Comparison of ENCODE assay signal across 8 cellular contexts in genomic region chr1:151540021-151540981, GRCh38. TPM values are rescaled to one million over a fixed set of nuclear protein-coding genes. Genes with fewer than 3 reads are reported as not detected.
A peak's percentile ranks its signal among the peaks of the same experiment; 100 is the strongest.
DNase-seq lines count a peak whose midpoint lies in the region; ATAC-seq, FAIRE-seq and TF ChIP-seq lines count a peak whose summit lies in the region.

Gene TUFT1 (plus strand): TSS chr1:151540309. CDS start chr1:151540367, 58 bp downstream.

- H2BK5ac ChIP-seq in H1 (ENCODE audit: low read depth, low read length): peak within 1 kb of the TSS; percentile 82

- peaks cover 0 to 3% of the 10 kb centered on the region in 2 experiments for H4K20me1 ChIP-seq in H1 (replicated peaks in 1 of 2; ENCODE audit: control insufficient read depth in 1 of 2, insufficient read depth in 2 of 2, low read length in 2 of 2)

- 0 out of 2 replicates have a peak within 1 kb of the TSS, but pooled peaks have one; percentile 47 for H2AK5ac ChIP-seq in H1 (ENCODE audit: low read depth, low read length)

- H3K9me3 ChIP-seq in H1 (ENCODE audit: insufficient read depth in 2 of 2, low read depth in 1 of 2, low read length in 1 of 2): no peaks in the 10 kb centered on the region

- H3K4ac ChIP-seq in H1 (replicated peaks; ENCODE audit: insufficient read length, low read depth, low read length): no peak within 1 kb of the TSS

- peak; percentile 58 for FAIRE-seq in H1 (lab: Jason Lieb, UNC)

- TF ChIP-seq EP300 in H1 (IDR thresholded peaks at IDR 0.05; ENCODE audit: borderline replicate concordance in 1 of 2, low read depth in 2 of 2, low read length in 2 of 2): no peak

- no peaks in the 10 kb centered on the region; the same call in 1 of the 2 replicates for H3K79me1 ChIP-seq in H1 (ENCODE audit: low read depth, low read length)

- H4K5ac ChIP-seq in H1 (ENCODE audit: insufficient read length, low read depth, low read length): no peak within 1 kb of the TSS

- peak; percentile 96 for ATAC-seq in GM19438 (IDR thresholded peaks at IDR 0.05; ENCODE audit: low read depth, unreplicated experiment)
- peak; percentile 82 for ATAC-seq in HG03571 (IDR thresholded peaks at IDR 0.05; ENCODE audit: unreplicated experiment)

- H2BK20ac ChIP-seq in H1 (ENCODE audit: low read length): no peak within 1 kb of the TSS

- peak within 1 kb of the TSS; percentile 77 for H2BK12ac ChIP-seq in H1 (ENCODE audit: low read depth, low read length)

- peaks cover 9% of the 10 kb centered on the region; the same call in 1 of the 2 replicates for H3K23me2 ChIP-seq in H1 (ENCODE audit: low read depth, low read length)

- H4K8ac ChIP-seq in H1 (ENCODE audit: extremely low read depth, insufficient read depth, low read length): peak within 1 kb of the TSS; percentile 85; the same call in 1 of the 2 replicates

- 0 out of 2 replicates have a peak within 1 kb of the TSS, but pooled peaks have one; percentile 14 for H2BK15ac ChIP-seq in H1 (ENCODE audit: low read length)

- peaks cover 0 to 24% of the 10 kb centered on the region in 2 experiments; a peak in 2 of 4 replicates for H3K79me2 ChIP-seq in H1 (ENCODE audit: control insufficient read depth in 1 of 2, insufficient read depth in 2 of 2, low read length in 2 of 2)

- no peak within 1 kb of the TSS for H2BK120ac ChIP-seq in H1 (replicated peaks; ENCODE audit: low read depth, low read length)

- H3K9ac ChIP-seq in H1 (replicated peaks in 1 of 4; ENCODE audit: extremely low read depth in 1 of 4, low read depth in 3 of 4, low read length in 3 of 4): peak within 1 kb of the TSS; percentile 59 to 84 (median 80)

- peak; percentile 92 to 98 for TF ChIP-seq POLR2A in H1 (IDR thresholded peaks at IDR 0.05; ENCODE audit: control extremely low read depth in 1 of 2, low read depth in 2 of 2, low read length in 2 of 2)

- no peak for TF ChIP-seq CTCF in H1 (IDR thresholded peaks at IDR 0.05; ENCODE audit: control extremely low read depth in 1 of 3, insufficient read depth in 1 of 3, low read depth in 1 of 3, low read length in 3 of 3)

- H3K36me3 ChIP-seq in H1 (ENCODE audit: control insufficient read depth in 2 of 4, insufficient read depth in 4 of 4, low read length in 3 of 4): peaks cover 13 to 28% (median 23%) of the 10 kb centered on the region in 4 experiments

- TF ChIP-seq RAD21 in H1 (IDR thresholded peaks at IDR 0.05 in 1 of 2, conservative IDR thresholded peaks at IDR 0.05 in 1 of 2; ENCODE audit: low read depth in 2 of 2, low read length in 2 of 2): no peak

- no peak within 1 kb of the TSS for H3K56ac ChIP-seq in H1 (replicated peaks; ENCODE audit: insufficient read length, low read depth, low read length)

- CTCF ChIA-PET in H1 (lab: Charles Lee; ENCODE audit: partially characterized antibody): interaction anchor here (0.9 to 2.2 kb wide), 7 partner anchors 11 to 281 kb away, joined by 3 to 8 read pairs (median 3); no protein-coding TSS in a partner anchor

- POLR2A ChIA-PET in H1 (lab: Charles Lee; ENCODE audit: partially characterized antibody): interaction anchor here (0.7 to 18.0 kb wide), 64 partner anchors 9 to 494 kb away, joined by 3 to 283 read pairs (median 4); partner anchors contain the start of genes C2CD4D, CELF3, CGN and MRPL9

- peak within 1 kb of the TSS; percentile 70 to 84 for H3K4me2 ChIP-seq in H1 (ENCODE audit: insufficient read depth in 1 of 2, low read depth in 2 of 2, low read length in 2 of 2)

- H3K23ac ChIP-seq in H1 (ENCODE audit: insufficient read length): no peak within 1 kb of the TSS

- H3K14ac ChIP-seq in H1 (ENCODE audit: insufficient read length): no peak within 1 kb of the TSS

- WGBS in H1 (ENCODE audit: extremely low coverage in 1 of 2, insufficient coverage in 1 of 2, insufficient read length in 1 of 2, insufficient replicate concordance in 2 of 2, low coverage in 1 of 2, low lambda C conversion rate in 2 of 2, missing lambda C conversion rate in 1 of 2), 2 experiments: 2% methylated on average over 63 of the region's 70 CpGs; no CpG with 5 or more reads in 1 of the 2 experiments

- H3K27ac ChIP-seq in H1 (ENCODE audit: low read depth, low read length): peak within 1 kb of the TSS; percentile 78

- no peaks in the 10 kb centered on the region for H3K27me3 ChIP-seq in H1 (replicated peaks in 1 of 4; ENCODE audit: control insufficient read depth in 3 of 4, extremely low read depth in 1 of 4, insufficient read depth in 3 of 4, low read length in 3 of 4)

- H2AFZ ChIP-seq in H1 (ENCODE audit: low read length): no peak within 1 kb of the TSS

- H3K4me1 ChIP-seq in H1 (replicated peaks in 1 of 4; ENCODE audit: control insufficient read depth in 3 of 4, insufficient read depth in 4 of 4, low read length in 3 of 4): peaks cover 0 to 7% (median 6%) of the 10 kb centered on the region in 4 experiments; a peak in 6 of 7 replicates

- H4K91ac ChIP-seq in H1 (replicated peaks; ENCODE audit: insufficient read length, low read length): no peak within 1 kb of the TSS

- peak; percentile 92 for DNase-seq in CD1c-positive myeloid dendritic cell (ENCODE audit: extremely low spot score)
- peak; percentile 87 for DNase-seq in NCI-H82 treated with DMSO at 0.1 percent for 48 hours (lab: John Stamatoyannopoulos, UW; ENCODE audit: unreplicated experiment)
- peak; percentile 77 to 82 (median 80) for DNase-seq in activated CD8-positive, alpha-beta memory T cell treated with anti-CD3 and anti-CD28 coated beads for 48 hours (ENCODE audit: low read depth in 2 of 3, low spot score in 2 of 3)
- peak; percentile 81 to 96 for DNase-seq in H1 (ENCODE audit: low read depth in 1 of 2, low spot score in 2 of 2)
- DNase-seq in mesenteric fat pad (ENCODE audit: low spot score): peak; percentile 94
- DNase-seq in stimulated activated CD8-positive, alpha-beta memory T cell treated with anti-CD3 and anti-CD28 coated beads, Interleukin-15, amount 100 ng/mL, for 24 hours (ENCODE audit: low read depth): peak; percentile 81

- H3K4me3 ChIP-seq in H1 (ENCODE audit: extremely low read depth in 1 of 4, insufficient read depth in 2 of 4, low read depth in 3 of 4, low read length in 4 of 4): peak within 1 kb of the TSS; percentile 65 to 95 (median 82)

- peak within 1 kb of the TSS; percentile 74; the same call in 1 of the 2 replicates for H3K18ac ChIP-seq in H1 (ENCODE audit: extremely low read depth, low read length)

TF ChIP-seq in H1, 55 proteins besides CTCF, POLR2A, EP300 and RAD21 (continues in another document):
- TF ChIP-seq TAF1 (IDR thresholded peaks at IDR 0.05; ENCODE audit: low read depth, low read length): peak; percentile 98

RNA-seq across cellular contexts. Expression of gene TUFT1, which starts in this region (rescaled TPM):
- 10.1 and 10.4 TPM in 2 replicates for total RNA-seq in H1 (2021; fragmentation: NEBNext Ultra II Directional; extraction: Animal tissue kit (Norgen Biotek cat#: 25700))
- 6.6 and 7.3 TPM in 2 replicates for polyA plus RNA-seq in H1 (2011; rRNA removed)
- 9.6 TPM for polyA plus RNA-seq in H1 (2011; cell fraction: cytosol; rRNA removed)
- polyA plus RNA-seq in H1 (2011; cell fraction: nucleus; rRNA removed): 6.9 TPM
- 8.2 to 9.3 TPM (median 8.9 TPM) in 4 replicates for polyA plus RNA-seq in H1 (2012, experiment 1 of 2)
- 4.6 TPM for polyA plus RNA-seq in H1 (2012, experiment 2 of 2)
- polyA plus RNA-seq in H1 (2013, experiment 1 of 2): 7.2 TPM
- 7.5 TPM for polyA plus RNA-seq in H1 (2013, experiment 2 of 2)
- 8.1 and 9.4 TPM in 2 replicates for polyA minus RNA-seq in H1 (2011; rRNA and poly(A)+ RNA removed)
- 4.2 TPM for polyA minus RNA-seq in H1 (2011; cell fraction: cytosol; rRNA and poly(A)+ RNA removed)
- polyA minus RNA-seq in H1 (2011; cell fraction: nucleus; rRNA and poly(A)+ RNA removed): 5.5 TPM
- 6.6 TPM for total RNA-seq in mesenteric fat pad

Comparison
In these comparisons a context has a peak if more than half of its experiments do, and no peak if none do; other contexts are left out.
1. Peak in every context shown above with its lines: DNase-seq, ATAC-seq, H3K4me3 ChIP-seq and H3K27ac ChIP-seq.